In the genomic region with DNA sequence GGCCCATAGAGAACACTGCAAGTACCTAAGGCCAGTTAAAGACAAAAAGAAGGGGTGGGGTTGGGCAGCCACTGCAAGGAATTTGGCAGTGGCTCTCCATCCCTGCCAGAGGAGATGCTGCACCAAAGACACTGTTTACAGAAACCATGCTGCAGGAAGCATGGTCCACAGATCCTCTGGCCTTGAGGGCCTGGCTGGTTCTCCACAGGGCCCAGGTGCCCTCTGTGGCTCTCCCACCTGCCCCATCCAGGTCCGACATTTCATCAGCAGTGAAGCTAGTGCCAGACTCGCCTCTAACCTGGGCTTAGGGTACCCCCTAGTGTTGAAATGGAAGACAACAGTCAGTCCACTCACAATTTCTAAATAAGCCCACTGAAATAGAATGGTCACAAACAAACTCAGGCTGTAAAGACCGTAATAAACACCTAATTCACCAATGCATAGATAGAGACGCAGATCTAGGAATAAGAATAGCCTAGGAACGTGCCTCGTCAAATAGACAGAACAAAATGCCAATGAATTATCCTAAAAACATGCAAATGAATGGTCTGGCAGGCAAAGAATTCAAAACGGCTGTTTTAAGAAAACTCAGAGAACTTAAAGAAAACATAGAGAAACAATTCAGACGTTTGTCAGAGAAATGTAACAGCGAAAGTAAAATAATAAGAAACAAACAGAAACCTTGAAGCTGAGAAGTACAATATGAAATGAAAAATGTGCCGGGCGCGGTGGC, we compare ENCODE assay signal across 1 cellular context.
TF ChIP-seq lines count a peak whose summit lies in the region.

No MANE protein-coding gene starts in this region.

TF ChIP-seq in A549, 52 proteins besides CTCF, POLR2A, EP300 and RAD21:
- peak; percentile 2; the same call in 1 of the 2 replicates for TF ChIP-seq ZC3H11A (IDR thresholded peaks at IDR 0.05)
- no peak for TF ChIP-seq CHD4 (IDR thresholded peaks at IDR 0.05; ENCODE audit: borderline replicate concordance)
- TF ChIP-seq SMC3 (IDR thresholded peaks at IDR 0.05) = peak; percentile 50
TF ChIP-seq in A549: peak in this region for 2.
